Comparison of ENCODE assay signal across 2 cellular contexts in the genomic region with DNA sequence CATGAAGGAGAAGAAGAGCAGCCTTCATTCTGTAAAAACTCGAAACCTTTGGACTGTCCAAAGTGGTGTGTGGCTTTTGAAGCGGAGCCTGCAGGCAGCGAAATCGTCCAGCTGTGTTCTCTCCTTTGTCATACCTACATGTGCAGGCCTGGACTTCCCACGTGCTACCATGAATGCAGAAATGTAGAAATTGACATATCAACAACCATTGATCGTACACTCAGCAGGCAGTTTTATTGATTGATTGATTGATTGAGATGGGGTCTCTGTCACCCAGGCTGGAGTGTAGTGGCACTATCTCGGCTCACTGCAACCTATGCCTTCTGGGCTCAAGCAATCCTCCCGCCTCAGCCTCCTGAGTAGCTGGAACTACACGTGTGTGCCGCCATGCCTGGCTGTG.
A peak's percentile ranks its signal among the peaks of the same experiment; 100 is the strongest.
TF ChIP-seq lines count a peak whose summit lies in the region.

No MANE protein-coding gene starts in this region.

TF ChIP-seq in HEK293T, 16 proteins besides CTCF, POLR2A, EP300 and RAD21:
- TF ChIP-seq, protein P1, sequence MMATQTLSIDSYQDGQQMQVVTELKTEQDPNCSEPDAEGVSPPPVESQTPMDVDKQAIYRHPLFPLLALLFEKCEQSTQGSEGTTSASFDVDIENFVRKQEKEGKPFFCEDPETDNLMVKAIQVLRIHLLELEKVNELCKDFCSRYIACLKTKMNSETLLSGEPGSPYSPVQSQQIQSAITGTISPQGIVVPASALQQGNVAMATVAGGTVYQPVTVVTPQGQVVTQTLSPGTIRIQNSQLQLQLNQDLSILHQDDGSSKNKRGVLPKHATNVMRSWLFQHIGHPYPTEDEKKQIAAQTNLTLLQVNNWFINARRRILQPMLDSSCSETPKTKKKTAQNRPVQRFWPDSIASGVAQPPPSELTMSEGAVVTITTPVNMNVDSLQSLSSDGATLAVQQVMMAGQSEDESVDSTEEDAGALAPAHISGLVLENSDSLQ (IDR thresholded peaks at IDR 0.05), result 0 out of 2 replicates have a peak, but pooled peaks have one; percentile 19
- TF ChIP-seq HDGF (IDR thresholded peaks at IDR 0.05; ENCODE audit: borderline replicate concordance), result no peak

TF ChIP-seq in K562, 482 proteins besides CTCF, POLR2A, EP300 and RAD21:
- TF ChIP-seq, protein P2, sequence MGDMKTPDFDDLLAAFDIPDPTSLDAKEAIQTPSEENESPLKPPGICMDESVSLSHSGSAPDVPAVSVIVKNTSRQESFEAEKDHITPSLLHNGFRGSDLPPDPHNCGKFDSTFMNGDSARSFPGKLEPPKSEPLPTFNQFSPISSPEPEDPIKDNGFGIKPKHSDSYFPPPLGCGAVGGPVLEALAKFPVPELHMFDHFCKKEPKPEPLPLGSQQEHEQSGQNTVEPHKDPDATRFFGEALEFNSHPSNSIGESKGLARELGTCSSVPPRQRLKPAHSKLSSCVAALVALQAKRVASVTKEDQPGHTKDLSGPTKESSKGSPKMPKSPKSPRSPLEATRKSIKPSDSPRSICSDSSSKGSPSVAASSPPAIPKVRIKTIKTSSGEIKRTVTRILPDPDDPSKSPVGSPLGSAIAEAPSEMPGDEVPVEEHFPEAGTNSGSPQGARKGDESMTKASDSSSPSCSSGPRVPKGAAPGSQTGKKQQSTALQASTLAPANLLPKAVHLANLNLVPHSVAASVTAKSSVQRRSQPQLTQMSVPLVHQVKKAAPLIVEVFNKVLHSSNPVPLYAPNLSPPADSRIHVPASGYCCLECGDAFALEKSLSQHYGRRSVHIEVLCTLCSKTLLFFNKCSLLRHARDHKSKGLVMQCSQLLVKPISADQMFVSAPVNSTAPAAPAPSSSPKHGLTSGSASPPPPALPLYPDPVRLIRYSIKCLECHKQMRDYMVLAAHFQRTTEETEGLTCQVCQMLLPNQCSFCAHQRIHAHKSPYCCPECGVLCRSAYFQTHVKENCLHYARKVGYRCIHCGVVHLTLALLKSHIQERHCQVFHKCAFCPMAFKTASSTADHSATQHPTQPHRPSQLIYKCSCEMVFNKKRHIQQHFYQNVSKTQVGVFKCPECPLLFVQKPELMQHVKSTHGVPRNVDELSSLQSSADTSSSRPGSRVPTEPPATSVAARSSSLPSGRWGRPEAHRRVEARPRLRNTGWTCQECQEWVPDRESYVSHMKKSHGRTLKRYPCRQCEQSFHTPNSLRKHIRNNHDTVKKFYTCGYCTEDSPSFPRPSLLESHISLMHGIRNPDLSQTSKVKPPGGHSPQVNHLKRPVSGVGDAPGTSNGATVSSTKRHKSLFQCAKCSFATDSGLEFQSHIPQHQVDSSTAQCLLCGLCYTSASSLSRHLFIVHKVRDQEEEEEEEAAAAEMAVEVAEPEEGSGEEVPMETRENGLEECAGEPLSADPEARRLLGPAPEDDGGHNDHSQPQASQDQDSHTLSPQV (IDR thresholded peaks at IDR 0.05), result 0 out of 2 replicates have a peak, but pooled peaks have one; percentile 31
- TF ChIP-seq ZNF253 (CRISPR knock-in tag; conservative IDR thresholded peaks at IDR 0.05) (no peak), FOS (IDR thresholded peaks at IDR 0.05; ENCODE audit: extremely low read depth, insufficient read length) (no peak), ZNF830 (CRISPR knock-in tag; IDR thresholded peaks at IDR 0.05) (no peak), GABPA (tag; conservative IDR thresholded peaks at IDR 0.05; ENCODE audit: low read depth) (no peak), NEUROD1 (IDR thresholded peaks at IDR 0.05; ENCODE audit: borderline replicate concordance, low read depth, low read length, partially characterized antibody) (no peak), CCNT2 (IDR thresholded peaks at IDR 0.05; ENCODE audit: borderline replicate concordance, extremely low read depth, insufficient read length, low read depth, low read length) (no peak)
- TF ChIP-seq, protein P3, sequence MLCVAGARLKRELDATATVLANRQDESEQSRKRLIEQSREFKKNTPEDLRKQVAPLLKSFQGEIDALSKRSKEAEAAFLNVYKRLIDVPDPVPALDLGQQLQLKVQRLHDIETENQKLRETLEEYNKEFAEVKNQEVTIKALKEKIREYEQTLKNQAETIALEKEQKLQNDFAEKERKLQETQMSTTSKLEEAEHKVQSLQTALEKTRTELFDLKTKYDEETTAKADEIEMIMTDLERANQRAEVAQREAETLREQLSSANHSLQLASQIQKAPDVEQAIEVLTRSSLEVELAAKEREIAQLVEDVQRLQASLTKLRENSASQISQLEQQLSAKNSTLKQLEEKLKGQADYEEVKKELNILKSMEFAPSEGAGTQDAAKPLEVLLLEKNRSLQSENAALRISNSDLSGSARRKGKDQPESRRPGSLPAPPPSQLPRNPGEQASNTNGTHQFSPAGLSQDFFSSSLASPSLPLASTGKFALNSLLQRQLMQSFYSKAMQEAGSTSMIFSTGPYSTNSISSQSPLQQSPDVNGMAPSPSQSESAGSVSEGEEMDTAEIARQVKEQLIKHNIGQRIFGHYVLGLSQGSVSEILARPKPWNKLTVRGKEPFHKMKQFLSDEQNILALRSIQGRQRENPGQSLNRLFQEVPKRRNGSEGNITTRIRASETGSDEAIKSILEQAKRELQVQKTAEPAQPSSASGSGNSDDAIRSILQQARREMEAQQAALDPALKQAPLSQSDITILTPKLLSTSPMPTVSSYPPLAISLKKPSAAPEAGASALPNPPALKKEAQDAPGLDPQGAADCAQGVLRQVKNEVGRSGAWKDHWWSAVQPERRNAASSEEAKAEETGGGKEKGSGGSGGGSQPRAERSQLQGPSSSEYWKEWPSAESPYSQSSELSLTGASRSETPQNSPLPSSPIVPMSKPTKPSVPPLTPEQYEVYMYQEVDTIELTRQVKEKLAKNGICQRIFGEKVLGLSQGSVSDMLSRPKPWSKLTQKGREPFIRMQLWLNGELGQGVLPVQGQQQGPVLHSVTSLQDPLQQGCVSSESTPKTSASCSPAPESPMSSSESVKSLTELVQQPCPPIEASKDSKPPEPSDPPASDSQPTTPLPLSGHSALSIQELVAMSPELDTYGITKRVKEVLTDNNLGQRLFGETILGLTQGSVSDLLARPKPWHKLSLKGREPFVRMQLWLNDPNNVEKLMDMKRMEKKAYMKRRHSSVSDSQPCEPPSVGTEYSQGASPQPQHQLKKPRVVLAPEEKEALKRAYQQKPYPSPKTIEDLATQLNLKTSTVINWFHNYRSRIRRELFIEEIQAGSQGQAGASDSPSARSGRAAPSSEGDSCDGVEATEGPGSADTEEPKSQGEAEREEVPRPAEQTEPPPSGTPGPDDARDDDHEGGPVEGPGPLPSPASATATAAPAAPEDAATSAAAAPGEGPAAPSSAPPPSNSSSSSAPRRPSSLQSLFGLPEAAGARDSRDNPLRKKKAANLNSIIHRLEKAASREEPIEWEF (CRISPR knock-in tag; IDR thresholded peaks at IDR 0.05), result 0 out of 2 replicates have a peak, but pooled peaks have one; percentile 49
- TF ChIP-seq, protein P4, sequence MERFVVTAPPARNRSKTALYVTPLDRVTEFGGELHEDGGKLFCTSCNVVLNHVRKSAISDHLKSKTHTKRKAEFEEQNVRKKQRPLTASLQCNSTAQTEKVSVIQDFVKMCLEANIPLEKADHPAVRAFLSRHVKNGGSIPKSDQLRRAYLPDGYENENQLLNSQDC (CRISPR knock-in tag; IDR thresholded peaks at IDR 0.05), result no peak
